6 cellular contexts compared by ENCODE assay signal in genomic region chr4:932713-933070, GRCh38. TPM values are rescaled to one million over a fixed set of nuclear protein-coding genes. Genes with fewer than 3 reads are reported as not detected.
DNase-seq lines count a peak whose midpoint lies in the region; ATAC-seq and TF ChIP-seq lines count a peak whose summit lies in the region.

No MANE protein-coding gene starts in this region.

- peak overlapping the region; percentile 98 for H3K4me3 Mint-ChIP-seq in activated CD4-positive, alpha-beta T cell treated with anti-CD3 and anti-CD28 coated beads, Interleukin-2, amount 10 ng/mL, durations not matched to agents 7 days and 5 days
- peak overlapping the region; percentile 93 for H3K4me3 Mint-ChIP-seq in MCF 10A (ENCODE audit: unreplicated experiment)

- H3K27ac ChIP-seq in neural cell (ENCODE audit: low read length), result peak overlapping the region; percentile 85

- H3K27me3 ChIP-seq in neural cell (ENCODE audit: insufficient read depth, low read depth, low read length), result no peaks in the 10 kb centered on the region

- no peaks in the 10 kb centered on the region for H4K20me1 ChIP-seq in neural cell (ENCODE audit: insufficient read depth)

- no peaks in the 10 kb centered on the region for H3F3A ChIP-seq in neural cell (ENCODE audit: insufficient read depth, low read length, poor library complexity, severe bottlenecking)

- H3K9me2 ChIP-seq in neural cell (ENCODE audit: insufficient read depth, low read length), result no peaks in the 10 kb centered on the region

- H3K9me3 Mint-ChIP-seq in activated CD4-positive, alpha-beta T cell treated with anti-CD3 and anti-CD28 coated beads, Interleukin-2, amount 10 ng/mL, durations not matched to agents 7 days and 5 days, result no peaks in the 10 kb centered on the region
- H3K9me3 Mint-ChIP-seq in MCF 10A (ENCODE audit: unreplicated experiment), result no peaks in the 10 kb centered on the region

- peaks cover 6% of the 10 kb centered on the region for H3K36me3 Mint-ChIP-seq in activated CD4-positive, alpha-beta T cell treated with anti-CD3 and anti-CD28 coated beads, Interleukin-2, amount 10 ng/mL, durations not matched to agents 7 days and 5 days (ENCODE audit: low read depth)
- H3K36me3 Mint-ChIP-seq in MCF 10A (ENCODE audit: insufficient read depth, unreplicated experiment), result no peaks in the 10 kb centered on the region

- DNase-seq in activated CD4-positive, alpha-beta T cell treated with anti-CD3 and anti-CD28 coated beads, Interleukin-2, amount 10 ng/mL, durations not matched to agents 7 days and 5 days, result no peak
- DNase-seq in activated CD4-positive, alpha-beta T cell treated with anti-CD3 and anti-CD28 coated beads, Interleukin-2, amount 50 U/mL, for 1 hour, result no peak
- no peak for DNase-seq in MCF 10A (ENCODE audit: unreplicated experiment)
- no peak for DNase-seq in stimulated activated CD4-positive, alpha-beta T cell treated with anti-CD3 and anti-CD28 coated beads, Interleukin-12 subunit alpha, Interleukin-12 subunit beta, amount 100 ng/mL, for 4 hours

- H3K36me3 ChIP-seq in neural cell (ENCODE audit: insufficient read depth, low read length), result no peaks in the 10 kb centered on the region

- TF ChIP-seq CTCF in MCF 10A (IDR thresholded peaks at IDR 0.05; ENCODE audit: unreplicated experiment) (no peak), neural cell (IDR thresholded peaks at IDR 0.05; ENCODE audit: poor library complexity, severe bottlenecking) (peak; percentile 5)

- H3K79me2 ChIP-seq in neural cell (replicated peaks; ENCODE audit: insufficient read depth, low read length), result peaks cover 29% of the 10 kb centered on the region

- intact Hi-C loops in MCF 10A (cut with micrococcal nuclease), result loop anchor here (5.0 kb wide), 1 partner anchor 165 kb away; no protein-coding TSS in a partner anchor

- H3K4me3 ChIP-seq in neural cell (ENCODE audit: low read length), result peak overlapping the region; percentile 79

- peaks cover 53% of the 10 kb centered on the region for H3K4me1 Mint-ChIP-seq in activated CD4-positive, alpha-beta T cell treated with anti-CD3 and anti-CD28 coated beads, Interleukin-2, amount 10 ng/mL, durations not matched to agents 7 days and 5 days
- peaks cover 31% of the 10 kb centered on the region for H3K4me1 Mint-ChIP-seq in MCF 10A (ENCODE audit: insufficient read depth, unreplicated experiment)

- H3K9me3 ChIP-seq in neural cell (ENCODE audit: low read length), result no peaks in the 10 kb centered on the region

- no peaks in the 10 kb centered on the region for H3K27me3 Mint-ChIP-seq in activated CD4-positive, alpha-beta T cell treated with anti-CD3 and anti-CD28 coated beads, Interleukin-2, amount 10 ng/mL, durations not matched to agents 7 days and 5 days
- H3K27me3 Mint-ChIP-seq in MCF 10A (ENCODE audit: insufficient read depth, unreplicated experiment), result no peaks in the 10 kb centered on the region

- CTCF ChIA-PET in activated CD4-positive, alpha-beta T cell treated with anti-CD3 and anti-CD28 coated beads, Interleukin-2, amount 10 ng/mL, durations not matched to agents 7 days and 5 days (lab: Charles Lee), result interaction anchor here (1.0 to 2.1 kb wide), 4 partner anchors 11 to 78 kb away, joined by 3 to 8 read pairs (median 3); no protein-coding TSS in a partner anchor
- CTCF ChIA-PET in MCF 10A (lab: Yijun Ruan, JAX), result interaction anchor here (0.7 kb wide), 1 partner anchor 118 kb away, joined by 3 read pairs; no protein-coding TSS in a partner anchor

- POLR2A ChIA-PET in activated CD4-positive, alpha-beta T cell treated with anti-CD3 and anti-CD28 coated beads, Interleukin-2, amount 10 ng/mL, durations not matched to agents 7 days and 5 days (lab: Charles Lee), result interaction anchor here (0.6 to 1.1 kb wide), 2 partner anchors 53 to 152 kb away, joined by 3 to 4 read pairs; no protein-coding TSS in a partner anchor
- POLR2A ChIA-PET in MCF 10A (lab: Yijun Ruan, JAX), result interaction anchor here (0.6 to 3.1 kb wide), 14 partner anchors 11 to 368 kb away, joined by 3 to 16 read pairs (median 4); partner anchors contain the start of genes DGKQ and IDUA

- H3K4me2 ChIP-seq in neural cell (ENCODE audit: low read length), result peak overlapping the region; percentile 84

- peak overlapping the region; percentile 98 for H3K27ac Mint-ChIP-seq in activated CD4-positive, alpha-beta T cell treated with anti-CD3 and anti-CD28 coated beads, Interleukin-2, amount 10 ng/mL, durations not matched to agents 7 days and 5 days
- peak overlapping the region; percentile 93 for H3K27ac Mint-ChIP-seq in MCF 10A (ENCODE audit: low read depth, unreplicated experiment)

- peak overlapping the region; percentile 70 for H2AFZ ChIP-seq in neural cell (ENCODE audit: low read depth, low read length)

- TF ChIP-seq RAD21 in neural cell (conservative IDR thresholded peaks at IDR 0.05), result no peak

- TSS peak; percentile 53 for BruUV-seq in MCF 10A (replicated peaks; lab: Mats Ljungman, UMichigan)

- TF ChIP-seq EP300 in neural cell (conservative IDR thresholded peaks at IDR 0.05; ENCODE audit: poor library complexity, severe bottlenecking), result no peak

- no peak for ATAC-seq in GM19395 (IDR thresholded peaks at IDR 0.05; ENCODE audit: unreplicated experiment)

- peak overlapping the region; percentile 96 for H3K9ac ChIP-seq in neural cell (ENCODE audit: low read length)

TF ChIP-seq in neural cell, 6 proteins besides CTCF, POLR2A, EP300 and RAD21:
- TF ChIP-seq EZH2 (IDR thresholded peaks at IDR 0.05; ENCODE audit: borderline replicate concordance, insufficient read depth, low read length, poor library complexity, severe bottlenecking), result no peak
- TF ChIP-seq POLR2AphosphoS5 (IDR thresholded peaks at IDR 0.05), result no peak
- TF ChIP-seq MXI1 (conservative IDR thresholded peaks at IDR 0.05; ENCODE audit: poor library complexity, severe bottlenecking), result peak; percentile 45
- peak; percentile 20 for TF ChIP-seq SMC3 (conservative IDR thresholded peaks at IDR 0.05; ENCODE audit: poor library complexity)
- no peak for TF ChIP-seq TAF1 (IDR thresholded peaks at IDR 0.05; ENCODE audit: low read depth)
- TF ChIP-seq, protein P1, sequence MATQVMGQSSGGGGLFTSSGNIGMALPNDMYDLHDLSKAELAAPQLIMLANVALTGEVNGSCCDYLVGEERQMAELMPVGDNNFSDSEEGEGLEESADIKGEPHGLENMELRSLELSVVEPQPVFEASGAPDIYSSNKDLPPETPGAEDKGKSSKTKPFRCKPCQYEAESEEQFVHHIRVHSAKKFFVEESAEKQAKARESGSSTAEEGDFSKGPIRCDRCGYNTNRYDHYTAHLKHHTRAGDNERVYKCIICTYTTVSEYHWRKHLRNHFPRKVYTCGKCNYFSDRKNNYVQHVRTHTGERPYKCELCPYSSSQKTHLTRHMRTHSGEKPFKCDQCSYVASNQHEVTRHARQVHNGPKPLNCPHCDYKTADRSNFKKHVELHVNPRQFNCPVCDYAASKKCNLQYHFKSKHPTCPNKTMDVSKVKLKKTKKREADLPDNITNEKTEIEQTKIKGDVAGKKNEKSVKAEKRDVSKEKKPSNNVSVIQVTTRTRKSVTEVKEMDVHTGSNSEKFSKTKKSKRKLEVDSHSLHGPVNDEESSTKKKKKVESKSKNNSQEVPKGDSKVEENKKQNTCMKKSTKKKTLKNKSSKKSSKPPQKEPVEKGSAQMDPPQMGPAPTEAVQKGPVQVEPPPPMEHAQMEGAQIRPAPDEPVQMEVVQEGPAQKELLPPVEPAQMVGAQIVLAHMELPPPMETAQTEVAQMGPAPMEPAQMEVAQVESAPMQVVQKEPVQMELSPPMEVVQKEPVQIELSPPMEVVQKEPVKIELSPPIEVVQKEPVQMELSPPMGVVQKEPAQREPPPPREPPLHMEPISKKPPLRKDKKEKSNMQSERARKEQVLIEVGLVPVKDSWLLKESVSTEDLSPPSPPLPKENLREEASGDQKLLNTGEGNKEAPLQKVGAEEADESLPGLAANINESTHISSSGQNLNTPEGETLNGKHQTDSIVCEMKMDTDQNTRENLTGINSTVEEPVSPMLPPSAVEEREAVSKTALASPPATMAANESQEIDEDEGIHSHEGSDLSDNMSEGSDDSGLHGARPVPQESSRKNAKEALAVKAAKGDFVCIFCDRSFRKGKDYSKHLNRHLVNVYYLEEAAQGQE (IDR thresholded peaks at IDR 0.05; ENCODE audit: borderline replicate concordance), result no peak

RNA-seq across cellular contexts. Expression of gene TMEM175, which starts 0.4 kb away (rescaled TPM):
- 10 to 100 TPM; 38.6 to 51.7 TPM for total RNA-seq in activated CD4-positive, alpha-beta T cell treated with anti-CD3 and anti-CD28 coated beads, Interleukin-2, amount 10 ng/mL, durations not matched to agents 7 days and 5 days
- 22.5 and 28.9 TPM in 2 replicates for total RNA-seq in MCF 10A (2022)
- polyA plus RNA-seq in neural cell, result 36.9 and 38.0 TPM in 2 replicates
- polyA minus RNA-seq in neural cell, result 19.0 and 20.4 TPM in 2 replicates

RNA-seq across cellular contexts. Expression of gene GAK, which starts 0.6 kb away (rescaled TPM):
- 100 to 1,000 TPM; 133 to 148 TPM for total RNA-seq in activated CD4-positive, alpha-beta T cell treated with anti-CD3 and anti-CD28 coated beads, Interleukin-2, amount 10 ng/mL, durations not matched to agents 7 days and 5 days
- total RNA-seq in MCF 10A (2022), result 70.4 and 72.9 TPM in 2 replicates
- polyA plus RNA-seq in neural cell, result 58.8 and 66.0 TPM in 2 replicates
- 67.0 and 67.9 TPM in 2 replicates for polyA minus RNA-seq in neural cell

RNA-seq across cellular contexts. Expression of gene DGKQ, which starts 40.7 kb away (rescaled TPM):
- total RNA-seq in activated CD4-positive, alpha-beta T cell treated with anti-CD3 and anti-CD28 coated beads, Interleukin-2, amount 10 ng/mL, durations not matched to agents 7 days and 5 days, result 10 to 100 TPM; 20.5 to 21.3 TPM
- 15.9 and 17.4 TPM in 2 replicates for total RNA-seq in MCF 10A (2022)
- 32.4 and 46.0 TPM in 2 replicates for polyA plus RNA-seq in neural cell
- 18.9 and 20.5 TPM in 2 replicates for polyA minus RNA-seq in neural cell

RNA-seq across cellular contexts. Expression of gene IDUA, which starts 54.2 kb away (rescaled TPM):
- total RNA-seq in activated CD4-positive, alpha-beta T cell treated with anti-CD3 and anti-CD28 coated beads, Interleukin-2, amount 10 ng/mL, durations not matched to agents 7 days and 5 days, result 10 to 100 TPM; 35.0 to 43.3 TPM
- 35.0 and 35.1 TPM in 2 replicates for total RNA-seq in MCF 10A (2022)
- 11.8 and 12.7 TPM in 2 replicates for polyA plus RNA-seq in neural cell
- 12.4 and 13.1 TPM in 2 replicates for polyA minus RNA-seq in neural cell
